ENCODE assay signal across 36 cellular contexts in genomic region chr4:148109216-148109615, GRCh38.
"Had no signal": no experiment of that assay in that cellular context is flagged by ENCODE, and none has a peak within 500 bp of the region (broad histone marks: within the 10 kb centered on the region; RNA-seq: fewer than 3 reads in every experiment).

No MANE protein-coding gene starts in this region.

- DNase-seq: activated B cell treated with CpG ODN at 0.5 μM for 24 hours; activated CD4-positive, alpha-beta memory T cell treated with anti-CD3 and anti-CD28 coated beads for 36 hours; activated CD4-positive, alpha-beta T cell treated with anti-CD3 and anti-CD28 coated beads for 4 hours; activated CD4-positive, alpha-beta T cell treated with anti-CD3 and anti-CD28 coated beads, Interleukin-2, amount 10 ng/mL, durations not matched to agents 24 days and 14 days; activated CD4-positive, alpha-beta T cell treated with anti-CD3 and anti-CD28 coated beads, Interleukin-2, amount 50 U/mL, for 1 hour; activated CD4-positive, alpha-beta T cell treated with anti-CD3 and anti-CD28 coated beads, Interleukin-2, amount 50 U/mL, for 4 hours; activated CD4-positive, CD25-positive, alpha-beta regulatory T cell treated with anti-CD3 and anti-CD28 coated beads, Interleukin-2, amount 50 U/mL, for 72 hours; activated CD8-positive, alpha-beta memory T cell treated with anti-CD3 and anti-CD28 coated beads, Interleukin-2, amount 50 U/mL, for 4 hours; activated CD8-positive, alpha-beta T cell treated with anti-CD3 and anti-CD28 coated beads for 36 hours; activated gamma-delta T cell; activated naive CD4-positive, alpha-beta T cell treated with anti-CD3 and anti-CD28 coated beads, Interleukin-2, amount 10 ng/mL, durations not matched to agents 7 days and 5 days; activated naive CD4-positive, alpha-beta T cell treated with Interleukin-2 at 50 U/mL for 16 hours; activated naive CD8-positive, alpha-beta T cell treated with anti-CD3 and anti-CD28 coated beads, Interleukin-2, amount 10 ng/mL, durations not matched to agents 7 days and 5 days; activated naive CD8-positive, alpha-beta T cell treated with anti-CD3 and anti-CD28 coated beads, Interleukin-2, amount 50 U/mL, for 24 hours; activated T-cell treated with anti-CD3 and anti-CD28 coated beads for 4 hours; activated T-cell treated with anti-CD3 and anti-CD28 coated beads, Interleukin-2, amount 50 U/mL, for 1 hour; activated T-cell treated with anti-CD3 and anti-CD28 coated beads, Interleukin-2, amount 50 U/mL, for 4 hours; activated T-cell treated with anti-CD3 and anti-CD28 coated beads, Interleukin-2, amount 50 U/mL, for 72 hours; amygdala; anterior cingulate cortex; caudate nucleus; cerebellar nuclear complex; T-helper 1 cell; T-helper 2 cell; T-helper 9 cell had no signal

- H3K4me3 ChIP-seq: ascending aorta, cardiac muscle cell had no signal

- H3K27ac Mint-ChIP-seq: activated B cell treated with CpG ODN at 0.5 μM for 24 hours; activated CD4-positive, alpha-beta memory T cell treated with anti-CD3 and anti-CD28 coated beads for 36 hours; activated CD4-positive, alpha-beta T cell treated with anti-CD3 and anti-CD28 coated beads, Interleukin-2, amount 10 ng/mL, durations not matched to agents 24 days and 14 days; activated CD8-positive, alpha-beta T cell treated with anti-CD3 and anti-CD28 coated beads for 36 hours; activated naive CD4-positive, alpha-beta T cell treated with anti-CD3 and anti-CD28 coated beads, Interleukin-2, amount 10 ng/mL, durations not matched to agents 7 days and 5 days; activated naive CD4-positive, alpha-beta T cell treated with anti-CD3 and anti-CD28 coated beads, Interleukin-2, amount 50 U/mL, for 24 hours; activated naive CD8-positive, alpha-beta T cell; activated naive CD8-positive, alpha-beta T cell treated with anti-CD3 and anti-CD28 coated beads, Interleukin-2, amount 10 ng/mL, durations not matched to agents 7 days and 5 days; activated naive CD8-positive, alpha-beta T cell treated with anti-CD3 and anti-CD28 coated beads, Interleukin-2, amount 50 U/mL, for 24 hours; activated T-cell treated with anti-CD3 and anti-CD28 coated beads, Interleukin-2, amount 50 U/mL, for 72 hours; activated T-helper 1 cell treated with anti-CD3 and anti-CD28 coated beads, Interleukin-12 subunit alpha, Interleukin-12 subunit beta, Interleukin-2, Interleukin-4 antibody, amounts not matched to agents 30 ng/mL and 10 ng/mL and 1 ng/mL, durations not matched to agents 14 hours and 24 hours and 36 hours; activated T-helper 17 cell treated with anti-CD3 and anti-CD28 coated beads, Interleukin-2, amount 50 U/mL, for 72 hours; T-helper 1 cell treated with Interleukin-12 subunit alpha and Interleukin-12 subunit beta and Interleukin-4 antibody, amounts not matched to agents 30 μg/mL and 1 μg/mL, for 36 hours; T-helper 2 cell treated with Interferon-gamma antibody and Interleukin-4, amounts not matched to agents 5 μg/mL and 100 μg/mL, for 36 hours had no signal

- H3K9me3 Mint-ChIP-seq: activated CD4-positive, alpha-beta T cell treated with anti-CD3 and anti-CD28 coated beads, Interleukin-2, amount 10 ng/mL, durations not matched to agents 24 days and 14 days; activated CD8-positive, alpha-beta T cell treated with anti-CD3 and anti-CD28 coated beads for 36 hours; activated naive CD4-positive, alpha-beta T cell treated with anti-CD3 and anti-CD28 coated beads, Interleukin-2, amount 50 U/mL, for 24 hours; activated naive CD8-positive, alpha-beta T cell treated with anti-CD3 and anti-CD28 coated beads, Interleukin-2, amount 50 U/mL, for 24 hours; activated T-cell treated with anti-CD3 and anti-CD28 coated beads, Interleukin-2, amount 50 U/mL, for 72 hours; activated T-helper 1 cell treated with anti-CD3 and anti-CD28 coated beads, Interleukin-12 subunit alpha, Interleukin-12 subunit beta, Interleukin-2, Interleukin-4 antibody, amounts not matched to agents 30 ng/mL and 10 ng/mL and 1 ng/mL, durations not matched to agents 14 hours and 24 hours and 36 hours; activated T-helper 17 cell treated with anti-CD3 and anti-CD28 coated beads, Interleukin-2, amount 50 U/mL, for 72 hours; central memory CD8-positive, alpha-beta T cell; T-helper 2 cell treated with Interferon-gamma antibody and Interleukin-4, amounts not matched to agents 5 μg/mL and 100 μg/mL, for 36 hours had no signal

- ATAC-seq: activated CD8-positive, alpha-beta T cell treated with anti-CD3 and anti-CD28 coated beads for 36 hours; activated naive CD8-positive, alpha-beta T cell treated with anti-CD3 and anti-CD28 coated beads, Interleukin-2, amount 50 U/mL, for 24 hours; activated T-cell treated with anti-CD3 and anti-CD28 coated beads, Interleukin-2, amount 50 U/mL, for 4 hours; activated T-cell treated with anti-CD3 and anti-CD28 coated beads, Interleukin-2, amount 50 U/mL, for 72 hours; activated T-helper 17 cell treated with anti-CD3 and anti-CD28 coated beads, Interleukin-2, amount 50 U/mL, for 72 hours had no signal

- H3K27ac ChIP-seq: ascending aorta, cardiac muscle cell, VCaP had no signal

- H3K4me3 Mint-ChIP-seq: activated B cell treated with CpG ODN at 0.5 μM for 24 hours; activated CD4-positive, alpha-beta memory T cell treated with anti-CD3 and anti-CD28 coated beads for 36 hours; activated CD4-positive, alpha-beta T cell treated with anti-CD3 and anti-CD28 coated beads, Interleukin-2, amount 10 ng/mL, durations not matched to agents 24 days and 14 days; activated CD8-positive, alpha-beta T cell treated with anti-CD3 and anti-CD28 coated beads for 36 hours; activated naive CD4-positive, alpha-beta T cell treated with anti-CD3 and anti-CD28 coated beads, Interleukin-2, amount 10 ng/mL, durations not matched to agents 7 days and 5 days; activated naive CD4-positive, alpha-beta T cell treated with anti-CD3 and anti-CD28 coated beads, Interleukin-2, amount 50 U/mL, for 24 hours; activated naive CD8-positive, alpha-beta T cell; activated naive CD8-positive, alpha-beta T cell treated with anti-CD3 and anti-CD28 coated beads, Interleukin-2, amount 10 ng/mL, durations not matched to agents 7 days and 5 days; activated naive CD8-positive, alpha-beta T cell treated with anti-CD3 and anti-CD28 coated beads, Interleukin-2, amount 50 U/mL, for 24 hours; activated T-cell treated with anti-CD3 and anti-CD28 coated beads, Interleukin-2, amount 50 U/mL, for 4 hours; activated T-cell treated with anti-CD3 and anti-CD28 coated beads, Interleukin-2, amount 50 U/mL, for 72 hours; activated T-helper 1 cell treated with anti-CD3 and anti-CD28 coated beads, Interleukin-12 subunit alpha, Interleukin-12 subunit beta, Interleukin-2, Interleukin-4 antibody, amounts not matched to agents 30 ng/mL and 10 ng/mL and 1 ng/mL, durations not matched to agents 14 hours and 24 hours and 36 hours; activated T-helper 17 cell treated with anti-CD3 and anti-CD28 coated beads, Interleukin-2, amount 50 U/mL, for 72 hours; brain; central memory CD8-positive, alpha-beta T cell; T-helper 1 cell treated with Interleukin-12 subunit alpha and Interleukin-12 subunit beta and Interleukin-4 antibody, amounts not matched to agents 30 μg/mL and 1 μg/mL, for 36 hours; T-helper 2 cell treated with Interferon-gamma antibody and Interleukin-4, amounts not matched to agents 5 μg/mL and 100 μg/mL, for 36 hours had no signal

- H3K36me3 ChIP-seq: cardiac muscle cell had no signal

- H3K27me3 ChIP-seq: ascending aorta, cardiac muscle cell had no signal

- H3K27me3 Mint-ChIP-seq: activated B cell treated with CpG ODN at 0.5 μM for 24 hours; activated CD4-positive, alpha-beta memory T cell treated with anti-CD3 and anti-CD28 coated beads for 36 hours; activated CD4-positive, alpha-beta T cell treated with anti-CD3 and anti-CD28 coated beads, Interleukin-2, amount 10 ng/mL, durations not matched to agents 24 days and 14 days; activated CD8-positive, alpha-beta T cell treated with anti-CD3 and anti-CD28 coated beads for 36 hours; activated naive CD4-positive, alpha-beta T cell treated with anti-CD3 and anti-CD28 coated beads, Interleukin-2, amount 10 ng/mL, durations not matched to agents 7 days and 5 days; activated naive CD4-positive, alpha-beta T cell treated with anti-CD3 and anti-CD28 coated beads, Interleukin-2, amount 50 U/mL, for 24 hours; activated naive CD8-positive, alpha-beta T cell; activated naive CD8-positive, alpha-beta T cell treated with anti-CD3 and anti-CD28 coated beads, Interleukin-2, amount 10 ng/mL, durations not matched to agents 7 days and 5 days; activated naive CD8-positive, alpha-beta T cell treated with anti-CD3 and anti-CD28 coated beads, Interleukin-2, amount 50 U/mL, for 24 hours; activated T-helper 17 cell treated with anti-CD3 and anti-CD28 coated beads, Interleukin-2, amount 50 U/mL, for 72 hours; central memory CD8-positive, alpha-beta T cell had no signal

- H3K4me1 ChIP-seq: ascending aorta had no signal

- H3K4me1 Mint-ChIP-seq: activated B cell treated with CpG ODN at 0.5 μM for 24 hours had no signal
